ENCODE assay signal across 14 cellular contexts in genomic region chr22:19063581-19064353, GRCh38.
"Had no signal": no experiment of that assay in that cellular context is flagged by ENCODE, and none has a peak within 500 bp of the region (broad histone marks: within the 10 kb centered on the region; RNA-seq: fewer than 3 reads in every experiment).

No MANE protein-coding gene starts in this region.

- H3K27ac Mint-ChIP-seq: activated CD8-positive, alpha-beta T cell treated with anti-CD3 and anti-CD28 coated beads, Interleukin-2, amount 10 ng/mL, durations not matched to agents 7 days and 5 days had no signal

- H3K4me3 ChIP-seq: gastroesophageal sphincter, ovary, thyroid gland, vagina had no signal

- H3K4me1 ChIP-seq: gastroesophageal sphincter, thyroid gland had no signal

- H3K9me3 ChIP-seq: gastroesophageal sphincter, ovary, SK-N-SH, thyroid gland, vagina had no signal

- ATAC-seq: activated CD8-positive, alpha-beta T cell treated with anti-CD3 and anti-CD28 coated beads, Interleukin-2, amount 10 ng/mL, durations not matched to agents 7 days and 5 days; gastroesophageal sphincter had no signal

- H3K9me3 Mint-ChIP-seq: nephron had no signal

- H3K36me3 ChIP-seq: ovary had no signal

- H3K4me3 Mint-ChIP-seq: activated CD8-positive, alpha-beta T cell treated with anti-CD3 and anti-CD28 coated beads, Interleukin-2, amount 10 ng/mL, durations not matched to agents 7 days and 5 days; nephron had no signal

- H3K27ac ChIP-seq: brain microvascular endothelial cell, gastroesophageal sphincter, ovary, thyroid gland, vagina had no signal

- DNase-seq: activated CD4-positive, alpha-beta T cell treated with anti-CD3 and anti-CD28 coated beads for 48 hours; activated CD8-positive, alpha-beta T cell treated with anti-CD3 and anti-CD28 coated beads, Interleukin-2, amount 10 ng/mL, durations not matched to agents 7 days and 5 days; activated naive CD4-positive, alpha-beta T cell treated with anti-CD3 and anti-CD28 coated beads, Interleukin-2, amount 50 U/mL, for 16 hours; brain microvascular endothelial cell; hippocampal formation; mesendoderm; ovary; SK-N-SH; small intestine; T-helper 1 cell; thyroid gland had no signal

- H3K27me3 ChIP-seq: brain microvascular endothelial cell, gastroesophageal sphincter, ovary, thyroid gland, vagina had no signal

- H3K4me1 Mint-ChIP-seq: nephron had no signal

- FAIRE-seq: small intestine had no signal
